ENCODE assay signal across 8 cellular contexts in genomic region chr12:47356129-47356622, GRCh38.
DNase-seq lines count a peak whose midpoint lies in the region; ATAC-seq and TF ChIP-seq lines count a peak whose summit lies in the region.

No MANE protein-coding gene starts in this region.

- no peak overlapping the region for H3K4me2 ChIP-seq in mesendoderm (ENCODE audit: low read length)

- peak; percentile 31 for ATAC-seq in Right ventricle myocardium inferior
- peak; percentile 90 for ATAC-seq in HG03103 (IDR thresholded peaks at IDR 0.05; ENCODE audit: low read depth, unreplicated experiment)
- peak; percentile 81 for ATAC-seq in activated T-helper 17 cell treated with anti-CD3 and anti-CD28 coated beads, Interleukin-2, amount 50 U/mL, for 72 hours (replicated peaks)
- ATAC-seq in SK-N-SH treated with all-trans-retinoic acid at 6 μM for 48 hours = no peak

- H4K5ac ChIP-seq in mesendoderm (ENCODE audit: low read length) = no peak overlapping the region

- H3K9me3 ChIP-seq in right atrium auricular region = peaks cover 0 to 5% of the 10 kb centered on the region in 2 donors

- H2BK5ac ChIP-seq in mesendoderm (ENCODE audit: low read length) = no peak overlapping the region

- peaks cover 40% of the 10 kb centered on the region for H3K36me3 Mint-ChIP-seq in activated T-helper 17 cell treated with anti-CD3 and anti-CD28 coated beads, Interleukin-2, amount 50 U/mL, for 72 hours (ENCODE audit: low read depth)

- H3K79me1 ChIP-seq in mesendoderm (ENCODE audit: low read length) = no peaks in the 10 kb centered on the region

- peak overlapping the region; percentile 95 for H3K27ac Mint-ChIP-seq in activated T-helper 17 cell treated with anti-CD3 and anti-CD28 coated beads, Interleukin-2, amount 50 U/mL, for 72 hours

- H3K9ac ChIP-seq in mesendoderm (ENCODE audit: low read length) = no peak overlapping the region

- no peaks in the 10 kb centered on the region for H3K27me3 Mint-ChIP-seq in activated T-helper 17 cell treated with anti-CD3 and anti-CD28 coated beads, Interleukin-2, amount 50 U/mL, for 72 hours

- TF ChIP-seq CTCF in right atrium auricular region (IDR thresholded peaks at IDR 0.05) = no peak

- H3K4me1 Mint-ChIP-seq in activated T-helper 17 cell treated with anti-CD3 and anti-CD28 coated beads, Interleukin-2, amount 50 U/mL, for 72 hours = peaks cover 65% of the 10 kb centered on the region

- H2AK5ac ChIP-seq in mesendoderm (ENCODE audit: low read length) = no peak overlapping the region

- no peak overlapping the region for H4K8ac ChIP-seq in mesendoderm (ENCODE audit: low read depth, low read length)

- no peak for DNase-seq in Right ventricle myocardium inferior (ENCODE audit: missing footprints)
- no peak for DNase-seq in right atrium auricular region (ENCODE audit: low spot score)
- DNase-seq in mesendoderm = no peak
- no peak for DNase-seq in posterior cingulate gyrus

- H3K36me3 ChIP-seq in right atrium auricular region = no peaks in the 10 kb centered on the region
- no peaks in the 10 kb centered on the region for H3K36me3 ChIP-seq in mesendoderm (ENCODE audit: control insufficient read depth, insufficient read depth, low read length)

- H2BK15ac ChIP-seq in mesendoderm (replicated peaks; ENCODE audit: low read depth) = no peak overlapping the region

- H3K27ac ChIP-seq in right atrium auricular region (no peak overlapping the region), skin epidermis (peak overlapping the region in 11 of 21 experiments; percentile 1 to 76 (median 60)), mesendoderm (ENCODE audit: low read depth, low read length) (no peak overlapping the region)

- peaks cover 4% of the 10 kb centered on the region for H3K9me3 Mint-ChIP-seq in activated T-helper 17 cell treated with anti-CD3 and anti-CD28 coated beads, Interleukin-2, amount 50 U/mL, for 72 hours

- intact Hi-C loops in Right ventricle myocardium inferior (cut with DNase I) (no loop called here), posterior cingulate gyrus (cut with DNase I) (no loop called here)

- H3K79me2 ChIP-seq in mesendoderm (ENCODE audit: control insufficient read depth, insufficient read depth, low read length) = no peaks in the 10 kb centered on the region

- H2BK120ac ChIP-seq in mesendoderm (ENCODE audit: low read depth, low read length) = no peak overlapping the region

- no peaks in the 10 kb centered on the region for H3K27me3 ChIP-seq in right atrium auricular region
- no peaks in the 10 kb centered on the region for H3K27me3 ChIP-seq in mesendoderm (ENCODE audit: insufficient read depth, low read length, poor library complexity)

- no peak overlapping the region for H3K4ac ChIP-seq in mesendoderm (ENCODE audit: low read depth, low read length)

- H3K4me3 ChIP-seq in right atrium auricular region = no peak overlapping the region
- H3K4me3 ChIP-seq in skin epidermis = no peak overlapping the region
- H3K4me3 ChIP-seq in mesendoderm (ENCODE audit: low read length) = no peak overlapping the region

- no CpG with 5 or more reads among the region's 3 CpGs for WGBS in mesendoderm (ENCODE audit: extremely low coverage, insufficient coverage, low lambda C conversion rate)

- H3K56ac ChIP-seq in mesendoderm (ENCODE audit: low read length) = no peak overlapping the region

- H3K18ac ChIP-seq in mesendoderm (ENCODE audit: low read length) = no peak overlapping the region

- H3K23ac ChIP-seq in mesendoderm (ENCODE audit: low read length) = no peak overlapping the region

- H3K4me1 ChIP-seq in right atrium auricular region = peaks cover 0 to 5% of the 10 kb centered on the region in 2 donors
- H3K4me1 ChIP-seq in mesendoderm (ENCODE audit: control insufficient read depth, low read depth, low read length) = peaks cover 4% of the 10 kb centered on the region

- H3K4me3 Mint-ChIP-seq in activated T-helper 17 cell treated with anti-CD3 and anti-CD28 coated beads, Interleukin-2, amount 50 U/mL, for 72 hours = peak overlapping the region; percentile 79

TF ChIP-seq in SK-N-SH treated with all-trans-retinoic acid at 6 μM for 48 hours, 23 proteins besides CTCF, POLR2A, EP300 and RAD21:
- TF ChIP-seq ISL1 (CRISPR knock-in tag; IDR thresholded peaks at IDR 0.05) (no peak), CSRNP3 (CRISPR knock-in tag; IDR thresholded peaks at IDR 0.05) (no peak), ZFP30 (CRISPR knock-in tag; IDR thresholded peaks at IDR 0.05) (no peak), CSDC2 (CRISPR knock-in tag; IDR thresholded peaks at IDR 0.05) (no peak), RARB (CRISPR knock-in tag; IDR thresholded peaks at IDR 0.05) (no peak), ESRRG (CRISPR knock-in tag; IDR thresholded peaks at IDR 0.05) (no peak), ZNF565 (CRISPR knock-in tag; conservative IDR thresholded peaks at IDR 0.05; ENCODE audit: low read depth) (no peak), PATZ1 (CRISPR knock-in tag; IDR thresholded peaks at IDR 0.05; ENCODE audit: borderline replicate concordance) (no peak), SNAI2 (CRISPR knock-in tag; IDR thresholded peaks at IDR 0.05) (no peak), TCF4 (CRISPR knock-in tag; IDR thresholded peaks at IDR 0.05; ENCODE audit: borderline replicate concordance) (no peak), POU6F1 (CRISPR knock-in tag; IDR thresholded peaks at IDR 0.05; ENCODE audit: borderline replicate concordance, low read depth) (no peak), ZNF70 (CRISPR knock-in tag; IDR thresholded peaks at IDR 0.05) (no peak)

Comparison
In these comparisons a context has a peak if more than half of its experiments do, and no peak if none do; other contexts are left out.
1. H3K27ac ChIP-seq: peak in skin epidermis (11 of 21); none in right atrium auricular region (0 of 2) and mesendoderm (single experiment).